11 cellular contexts compared by ENCODE assay signal in the genomic region with DNA sequence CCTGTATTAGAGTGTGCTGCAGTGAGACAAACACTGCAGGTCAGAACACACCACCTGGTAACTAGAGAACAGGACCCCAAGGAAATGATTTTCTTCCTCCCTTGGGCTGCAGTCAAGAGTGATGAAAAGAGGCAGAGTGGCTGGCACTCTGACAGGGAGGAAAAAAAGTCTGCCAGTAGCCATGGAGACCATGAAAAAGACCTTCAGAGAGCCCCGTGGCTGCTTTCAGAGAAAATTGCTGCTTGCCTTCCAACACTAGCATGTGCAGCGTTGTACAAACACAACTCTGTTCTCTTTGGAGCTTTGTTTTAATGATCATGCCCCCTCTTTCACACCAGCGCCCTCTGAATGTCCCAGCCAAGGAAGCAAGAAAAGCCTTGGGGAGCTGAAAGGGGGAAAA.
DNase-seq lines count a peak whose midpoint lies in the region; ATAC-seq and TF ChIP-seq lines count a peak whose summit lies in the region.
"Had no signal": no experiment of that assay in that cellular context is flagged by ENCODE, and none has a peak within 500 bp of the region (broad histone marks: within the 10 kb centered on the region; RNA-seq: fewer than 3 reads in every experiment).

No MANE protein-coding gene starts in this region.

- no peak for TF ChIP-seq CTCF in brain (conservative IDR thresholded peaks at IDR 0.05)
- TF ChIP-seq CTCF in testis (IDR thresholded peaks at IDR 0.05), result no peak

- intact Hi-C loops in testis (cut with DNase I; ENCODE audit: low total_unique reads), result no loop called here

- H3K36me3 Mint-ChIP-seq in brain, result no peaks in the 10 kb centered on the region
- no peaks in the 10 kb centered on the region for H3K36me3 Mint-ChIP-seq in natural killer cell treated with Interleukin-12 subunit alpha and Interleukin-12 subunit beta and Interleukin-15 and Interleukin-18, amount 100 ng/mL, for 72 hours

- peaks cover 0 to 5% (median 0%) of the 10 kb centered on the region in 5 experiments for H3K9me3 Mint-ChIP-seq in brain
- no peaks in the 10 kb centered on the region for H3K9me3 Mint-ChIP-seq in natural killer cell treated with Interleukin-12 subunit alpha and Interleukin-12 subunit beta and Interleukin-15 and Interleukin-18, amount 100 ng/mL, for 72 hours
- H3K9me3 Mint-ChIP-seq: activated T-helper 17 cell treated with anti-CD3 and anti-CD28 coated beads, Interleukin-2, amount 50 U/mL, for 72 hours had no signal

- WGBS in mesendoderm (ENCODE audit: extremely low coverage, insufficient coverage, low lambda C conversion rate), result no CpG with 5 or more reads among the region's 3 CpGs
- 45 to 49% methylated on average over 3 of the region's 3 CpGs for WGBS in testis, 2 donors

- no peak overlapping the region for H3K9ac ChIP-seq in mesendoderm (ENCODE audit: low read length)

- no peaks in the 10 kb centered on the region for H3K9me3 ChIP-seq in testis
- H3K9me3 ChIP-seq: A549 had no signal

- H3K4me1 ChIP-seq in mesendoderm (ENCODE audit: control insufficient read depth, low read depth, low read length) (peaks cover 15% of the 10 kb centered on the region), testis (no peaks in the 10 kb centered on the region)

- H3K4me3 Mint-ChIP-seq in brain, result peak overlapping the region; percentile 62 to 77 (median 65)
- no peak overlapping the region for H3K4me3 Mint-ChIP-seq in natural killer cell treated with Interleukin-12 subunit alpha and Interleukin-12 subunit beta and Interleukin-15 and Interleukin-18, amount 100 ng/mL, for 72 hours
- H3K4me3 Mint-ChIP-seq: activated T-helper 17 cell treated with anti-CD3 and anti-CD28 coated beads, Interleukin-2, amount 50 U/mL, for 72 hours had no signal

- H3K4ac ChIP-seq in mesendoderm (ENCODE audit: low read depth, low read length), result no peak overlapping the region

- no peak overlapping the region for H3K23ac ChIP-seq in mesendoderm (ENCODE audit: low read length)

- no peaks in the 10 kb centered on the region for H3K79me1 ChIP-seq in mesendoderm (ENCODE audit: low read length)

- H2BK120ac ChIP-seq in mesendoderm (ENCODE audit: low read depth, low read length), result peak overlapping the region; percentile 17

- no peak overlapping the region for H3K4me3 ChIP-seq in mesendoderm (ENCODE audit: low read length)
- no peak overlapping the region for H3K4me3 ChIP-seq in testis
- H3K4me3 ChIP-seq: A549 had no signal

- no peak overlapping the region for H4K5ac ChIP-seq in mesendoderm (ENCODE audit: low read length)

- no peak overlapping the region for H4K8ac ChIP-seq in mesendoderm (ENCODE audit: low read depth, low read length)

- no peak overlapping the region for H2BK15ac ChIP-seq in mesendoderm (replicated peaks; ENCODE audit: low read depth)

- H3K4me2 ChIP-seq in mesendoderm (ENCODE audit: low read length), result no peak overlapping the region
- H3K4me2 ChIP-seq: A549 had no signal

- H3K4me1 Mint-ChIP-seq in brain, result peaks cover 42% of the 10 kb centered on the region
- H3K4me1 Mint-ChIP-seq in natural killer cell treated with Interleukin-12 subunit alpha and Interleukin-12 subunit beta and Interleukin-15 and Interleukin-18, amount 100 ng/mL, for 72 hours (ENCODE audit: low read depth in 2 of 2), result peaks cover 18 to 26% of the 10 kb centered on the region in 2 donors

- no peak for ATAC-seq in natural killer cell treated with Interleukin-12 subunit alpha and Interleukin-12 subunit beta and Interleukin-15 and Interleukin-18, amount 100 ng/mL, for 72 hours
- ATAC-seq: activated T-helper 17 cell treated with anti-CD3 and anti-CD28 coated beads, Interleukin-2, amount 50 U/mL, for 72 hours had no signal

- DNase-seq in NCI-H748 (lab: John Stamatoyannopoulos, UW; ENCODE audit: unreplicated experiment), result peak; percentile 59
- no peak for DNase-seq in NCI-H748 treated with DMSO at 0.1 percent for 48 hours (lab: John Stamatoyannopoulos, UW)
- no peak for DNase-seq in mesendoderm
- DNase-seq in testis, result peak; percentile 40
- no peak for DNase-seq in natural killer cell treated with Interleukin-12 subunit alpha and Interleukin-12 subunit beta and Interleukin-15 and Interleukin-18, amount 100 ng/mL, for 72 hours (ENCODE audit: low spot score)
- DNase-seq in NCI-H774 (lab: John Stamatoyannopoulos, UW), result no peak
- DNase-seq in DMS153 (lab: John Stamatoyannopoulos, UW), result no peak
- DNase-seq: NCI-H446 treated with DMSO at 0.1 percent for 48 hours had no signal

- H3K79me2 ChIP-seq in mesendoderm (ENCODE audit: control insufficient read depth, insufficient read depth, low read length), result no peaks in the 10 kb centered on the region

- H3K56ac ChIP-seq in mesendoderm (ENCODE audit: low read length), result no peak overlapping the region

- H3K36me3 ChIP-seq in mesendoderm (ENCODE audit: control insufficient read depth, insufficient read depth, low read length) (no peaks in the 10 kb centered on the region), testis (ENCODE audit: low read depth, missing control alignments) (no peaks in the 10 kb centered on the region)

- no peak overlapping the region for H2BK5ac ChIP-seq in mesendoderm (ENCODE audit: low read length)

- no peak overlapping the region for H2AK5ac ChIP-seq in mesendoderm (ENCODE audit: low read length)

- TF ChIP-seq POLR2A in testis (IDR thresholded peaks at IDR 0.05), result no peak

- peak overlapping the region; percentile 58 to 94 (median 93) for H3K27ac Mint-ChIP-seq in brain
- H3K27ac Mint-ChIP-seq in natural killer cell treated with Interleukin-12 subunit alpha and Interleukin-12 subunit beta and Interleukin-15 and Interleukin-18, amount 100 ng/mL, for 72 hours, result no peak overlapping the region
- H3K27ac Mint-ChIP-seq: activated T-helper 17 cell treated with anti-CD3 and anti-CD28 coated beads, Interleukin-2, amount 50 U/mL, for 72 hours had no signal

- H3K27ac ChIP-seq in mesendoderm (ENCODE audit: low read depth, low read length), result no peak overlapping the region
- no peak overlapping the region for H3K27ac ChIP-seq in testis

- H3K18ac ChIP-seq in mesendoderm (ENCODE audit: low read length), result peak overlapping the region; percentile 13

- H3K27me3 ChIP-seq in mesendoderm (ENCODE audit: insufficient read depth, low read length, poor library complexity), result no peaks in the 10 kb centered on the region
- no peaks in the 10 kb centered on the region for H3K27me3 ChIP-seq in testis

- H3K27me3 Mint-ChIP-seq in brain, result peaks cover 34% of the 10 kb centered on the region
- H3K27me3 Mint-ChIP-seq in natural killer cell treated with Interleukin-12 subunit alpha and Interleukin-12 subunit beta and Interleukin-15 and Interleukin-18, amount 100 ng/mL, for 72 hours, result peaks cover 8 to 18% of the 10 kb centered on the region in 2 donors

Comparison
In these comparisons a context has a peak if more than half of its experiments do, and no peak if none do; other contexts are left out.
1. DNase-seq: peak in NCI-H748 (single experiment) and testis (single experiment); none in NCI-H748 treated with DMSO at 0.1 percent for 48 hours (single experiment), mesendoderm (single experiment), natural killer cell treated with Interleukin-12 subunit alpha and Interleukin-12 subunit beta and Interleukin-15 and Interleukin-18, amount 100 ng/mL, for 72 hours (single experiment), NCI-H774 (single experiment) and DMS153 (single experiment).
2. H3K27ac Mint-ChIP-seq: peak in brain (5 of 5); none in natural killer cell treated with Interleukin-12 subunit alpha and Interleukin-12 subunit beta and Interleukin-15 and Interleukin-18, amount 100 ng/mL, for 72 hours (0 of 2).